In genomic region chr7:69060516-69060915, GRCh38 we compare ENCODE assay signal across 22 cellular contexts.
"Had no signal": no experiment of that assay in that cellular context is flagged by ENCODE, and none has a peak within 500 bp of the region (broad histone marks: within the 10 kb centered on the region; RNA-seq: fewer than 3 reads in every experiment).

No MANE protein-coding gene starts in this region.

- H3K36me3 ChIP-seq: esophagus squamous epithelium, gastrocnemius medialis, sigmoid colon, stomach, suprapubic skin, tibial nerve had no signal

- DNase-seq: activated CD4-positive, alpha-beta memory T cell treated with anti-CD3 and anti-CD28 coated beads, Interleukin-2, amount 10 ng/mL, durations not matched to agents 7 days and 5 days; activated CD4-positive, alpha-beta T cell treated with anti-CD3 and anti-CD28 coated beads for 48 hours; activated CD4-positive, CD25-positive, alpha-beta regulatory T cell; activated effector memory CD4-positive, alpha-beta T cell treated with anti-CD3 and anti-CD28 coated beads, Interleukin-2, amount 50 U/mL, for 16 hours; activated naive CD4-positive, alpha-beta T cell treated with anti-CD3 and anti-CD28 coated beads, Interleukin-2, amount 10 ng/mL, durations not matched to agents 7 days and 5 days; cerebellar nuclear complex; cortex of kidney; endodermal cell; esophagus squamous epithelium; gastrocnemius medialis; hypothalamus; left ventricle myocardium superior; mammary epithelial cell; midbrain; natural killer cell; retina; sigmoid colon; stimulated activated CD4-positive, alpha-beta T cell treated with anti-CD3 and anti-CD28 coated beads, Interleukin-15, amount 100 ng/mL, for 24 hours; stomach had no signal

- H3K9me3 ChIP-seq: esophagus squamous epithelium, gastrocnemius medialis, suprapubic skin had no signal

- H3K4me3 ChIP-seq: esophagus squamous epithelium, gastrocnemius medialis, sigmoid colon, smooth muscle cell, stomach, suprapubic skin, tibial nerve had no signal

- H3K27ac ChIP-seq: esophagus squamous epithelium, gastrocnemius medialis, sigmoid colon, stomach, suprapubic skin, tibial nerve had no signal

- H3K27me3 ChIP-seq: gastrocnemius medialis, sigmoid colon, stomach, suprapubic skin, tibial nerve had no signal
